Comparison of ENCODE assay signal across 8 cellular contexts in genomic region chr12:7108042-7108927, GRCh38. TPM values are rescaled to one million over a fixed set of nuclear protein-coding genes. Genes with fewer than 3 reads are reported as not detected.
A peak's percentile ranks its signal among the peaks of the same experiment; 100 is the strongest.
DNase-seq lines count a peak whose midpoint lies in the region; ATAC-seq and TF ChIP-seq lines count a peak whose summit lies in the region.

No MANE protein-coding gene starts in this region.

- H3K4me1 ChIP-seq in DOHH2 (ENCODE audit: control insufficient read depth, low read length) = peaks cover 14% of the 10 kb centered on the region
- H3K4me1 ChIP-seq in HUES48 (ENCODE audit: control insufficient read depth, insufficient read depth, low read length) = peaks cover 7% of the 10 kb centered on the region; the same call in 1 of the 2 replicates
- peaks cover 0 to 39% of the 10 kb centered on the region in 2 donors for H3K4me1 ChIP-seq in adrenal gland (replicated peaks in 1 of 2)
- peaks cover 16% of the 10 kb centered on the region for H3K4me1 ChIP-seq in hepatocyte (ENCODE audit: insufficient read depth)
- H3K4me1 ChIP-seq in skeletal muscle satellite cell (ENCODE audit: control insufficient read depth, insufficient read depth, low read length) = peaks cover 13% of the 10 kb centered on the region

- peak; percentile 38 to 50 for TF ChIP-seq POLR2A in adrenal gland (IDR thresholded peaks at IDR 0.05)

- no peaks in the 10 kb centered on the region for H3K79me2 ChIP-seq in DOHH2 (ENCODE audit: control insufficient read depth, low read length)
- H3K79me2 ChIP-seq in hepatocyte = peaks cover 55% of the 10 kb centered on the region

- H4K20me1 ChIP-seq in DOHH2 (ENCODE audit: control insufficient read depth, insufficient read depth, low read depth, low read length) = no peaks in the 10 kb centered on the region; the same call in 1 of the 2 replicates
- no peaks in the 10 kb centered on the region for H4K20me1 ChIP-seq in hepatocyte (ENCODE audit: insufficient read depth, poor library complexity, severe bottlenecking)

- H3K4me2 ChIP-seq in DOHH2 (ENCODE audit: low read length) (peak overlapping the region; percentile 89), hepatocyte (peak overlapping the region; percentile 95), skeletal muscle satellite cell (ENCODE audit: low read length) (peak overlapping the region; percentile 87)

- H3K27ac ChIP-seq in DOHH2 (ENCODE audit: low read depth, low read length) (no peak overlapping the region), HUES48 (ENCODE audit: low read depth, low read length) (peak overlapping the region; percentile 72), adrenal gland (peak overlapping the region; percentile 84 to 98 (median 98)), hepatocyte (peak overlapping the region; percentile 100)

- DNase-seq in T follicular helper cell (ENCODE audit: low read depth) (peak; percentile 54), adrenal gland (peak; percentile 54 to 81 (median 76)), hepatocyte (ENCODE audit: low spot score) (peak; percentile 90), OCI-M2 (lab: John Stamatoyannopoulos, UW; ENCODE audit: unreplicated experiment) (no peak)

- peak overlapping the region; percentile 76 for H3K4me3 ChIP-seq in DOHH2 (ENCODE audit: low read length)
- peak overlapping the region; percentile 73 for H3K4me3 ChIP-seq in HUES48 (ENCODE audit: low read depth, low read length)
- H3K4me3 ChIP-seq in adrenal gland = peak overlapping the region in 3 of 4 donors; percentile 35 to 92 (median 74)
- H3K4me3 ChIP-seq in hepatocyte = peak overlapping the region; percentile 78
- peak overlapping the region; percentile 78 for H3K4me3 ChIP-seq in skeletal muscle satellite cell (ENCODE audit: low read length)

- peaks cover 12% of the 10 kb centered on the region; the same call in 1 of the 2 replicates for H3K9me3 ChIP-seq in DOHH2 (ENCODE audit: control insufficient read depth, insufficient read depth, low read length)
- no peaks in the 10 kb centered on the region; the same call in 1 of the 2 replicates for H3K9me3 ChIP-seq in HUES48 (ENCODE audit: control insufficient read depth, insufficient read depth, low read length)
- no peaks in the 10 kb centered on the region for H3K9me3 ChIP-seq in adrenal gland (replicated peaks in 1 of 3)
- H3K9me3 ChIP-seq in hepatocyte (ENCODE audit: low read depth) = no peaks in the 10 kb centered on the region
- no peaks in the 10 kb centered on the region for H3K9me3 ChIP-seq in skeletal muscle satellite cell (replicated peaks; ENCODE audit: low read length)

- H3K9ac ChIP-seq in HUES48 (ENCODE audit: low read depth, low read length) (peak overlapping the region; percentile 18; the same call in 1 of the 2 replicates), skeletal muscle satellite cell (ENCODE audit: low read depth, low read length) (peak overlapping the region; percentile 86)

- H3K9me2 ChIP-seq in DOHH2 (replicated peaks; ENCODE audit: control insufficient read depth, low read length) = no peaks in the 10 kb centered on the region
- H3K9me2 ChIP-seq in hepatocyte (replicated peaks; ENCODE audit: insufficient read depth) = no peaks in the 10 kb centered on the region

- intact Hi-C loops in adrenal gland (cut with DNase I) = no loop called here

- ATAC-seq in GM21423 (IDR thresholded peaks at IDR 0.05; ENCODE audit: unreplicated experiment) = peak; percentile 86

- peaks cover 33% of the 10 kb centered on the region for H3K27me3 ChIP-seq in DOHH2 (ENCODE audit: control insufficient read depth, low read length)
- no peaks in the 10 kb centered on the region for H3K27me3 ChIP-seq in HUES48 (ENCODE audit: control insufficient read depth, insufficient read depth, low read length)
- no peaks in the 10 kb centered on the region for H3K27me3 ChIP-seq in adrenal gland
- no peaks in the 10 kb centered on the region for H3K27me3 ChIP-seq in hepatocyte
- no peaks in the 10 kb centered on the region for H3K27me3 ChIP-seq in skeletal muscle satellite cell (ENCODE audit: control insufficient read depth, insufficient read depth, low read length)

- H2AFZ ChIP-seq in hepatocyte = peak overlapping the region; percentile 42

- H3K36me3 ChIP-seq in DOHH2 (ENCODE audit: control insufficient read depth, low read length) (no peaks in the 10 kb centered on the region), HUES48 (ENCODE audit: control insufficient read depth, insufficient read depth, low read length) (no peaks in the 10 kb centered on the region), adrenal gland (replicated peaks in 1 of 2) (peaks cover 0 to 10% of the 10 kb centered on the region in 2 donors), hepatocyte (replicated peaks; ENCODE audit: insufficient read depth, low read depth) (no peaks in the 10 kb centered on the region), skeletal muscle satellite cell (ENCODE audit: insufficient read depth, low read length) (no peaks in the 10 kb centered on the region)

- H3F3A ChIP-seq in DOHH2 (ENCODE audit: control insufficient read depth, insufficient read depth) = no peaks in the 10 kb centered on the region

- WGBS in adrenal gland, 4 donors = 9 to 19% (median 15%) methylated on average over 21 to 33 of the region's 33 CpGs
- WGBS in hepatocyte (ENCODE audit: low lambda C conversion rate, missing lambda C conversion rate) = 10% methylated on average over 33 of the region's 33 CpGs

- TF ChIP-seq CTCF in DOHH2 (IDR thresholded peaks at IDR 0.05; ENCODE audit: low read depth, low read length, poor library complexity, severe bottlenecking) (no peak), adrenal gland (IDR thresholded peaks at IDR 0.05) (no peak), hepatocyte (IDR thresholded peaks at IDR 0.05; ENCODE audit: poor library complexity) (no peak)

RNA-seq across cellular contexts. Expression of gene C1RL, which starts 0.7 kb away (rescaled TPM):
- total RNA-seq in adrenal gland = 100 to 1,000 TPM; 118 to 407 (median 159) TPM
- polyA plus RNA-seq in adrenal gland = 100 to 1,000 TPM; 120 to 186 (median 156) TPM
- total RNA-seq in hepatocyte = 60.0 and 64.5 TPM in 2 replicates
- 26.4 and 35.5 TPM in 2 replicates for polyA plus RNA-seq in hepatocyte
- total RNA-seq in skeletal muscle satellite cell (2012; rRNA removed) = 13.8 and 17.0 TPM in 2 replicates

RNA-seq across cellular contexts. Expression of gene C1R, which starts 16.0 kb away (rescaled TPM):
- total RNA-seq in adrenal gland (1,000 to 10,000 TPM in 1 of 8 donors, 100 to 1,000 TPM in 7; 206 to 1,160 (median 464) TPM), hepatocyte (80.1 and 85.4 TPM in 2 replicates)
- polyA plus RNA-seq in adrenal gland (100 to 1,000 TPM; 256 to 425 (median 307) TPM), hepatocyte (89.6 and 95.1 TPM in 2 replicates)
- total RNA-seq in skeletal muscle satellite cell (2012; rRNA removed) = 17.5 and 83.7 TPM in 2 replicates

RNA-seq across cellular contexts. Expression of gene RBP5, which starts 20.4 kb away (rescaled TPM):
- total RNA-seq in adrenal gland (10 to 100 TPM in 3 of 8 donors, 1 to 10 TPM in 5; 2.0 to 17.0 (median 9.1) TPM), hepatocyte (11.1 and 16.2 TPM in 2 replicates)
- polyA plus RNA-seq in adrenal gland (10 to 100 TPM in 2 of 3 donors, 1 to 10 TPM in 1; 8.7 to 17.8 (median 15.0) TPM), hepatocyte (23.0 and 30.0 TPM in 2 replicates)
- not detected in 2 replicates for total RNA-seq in skeletal muscle satellite cell (2012; rRNA removed)

RNA-seq across cellular contexts. Expression of gene CLSTN3, which starts 21.9 kb away (rescaled TPM):
- total RNA-seq in adrenal gland (100 to 1,000 TPM in 1 of 8 donors, 10 to 100 TPM in 7; 33.3 to 175 (median 44.9) TPM), hepatocyte (38.0 and 57.0 TPM in 2 replicates)
- polyA plus RNA-seq in adrenal gland (10 to 100 TPM; 41.5 to 84.8 (median 41.8) TPM), hepatocyte (37.8 and 39.5 TPM in 2 replicates)
- total RNA-seq in skeletal muscle satellite cell (2012; rRNA removed) = 3.5 and 6.6 TPM in 2 replicates

RNA-seq across cellular contexts. Expression of gene C1S, which starts 47.8 kb away (rescaled TPM):
- total RNA-seq in adrenal gland = 100 to 1,000 TPM; 180 to 582 (median 300) TPM
- 100 to 1,000 TPM; 171 to 234 (median 229) TPM for polyA plus RNA-seq in adrenal gland
- 114 and 120 TPM in 2 replicates for total RNA-seq in hepatocyte
- polyA plus RNA-seq in hepatocyte = 130 and 143 TPM in 2 replicates
- total RNA-seq in skeletal muscle satellite cell (2012; rRNA removed) = 40.6 and 80.8 TPM in 2 replicates
